In the genomic region with DNA sequence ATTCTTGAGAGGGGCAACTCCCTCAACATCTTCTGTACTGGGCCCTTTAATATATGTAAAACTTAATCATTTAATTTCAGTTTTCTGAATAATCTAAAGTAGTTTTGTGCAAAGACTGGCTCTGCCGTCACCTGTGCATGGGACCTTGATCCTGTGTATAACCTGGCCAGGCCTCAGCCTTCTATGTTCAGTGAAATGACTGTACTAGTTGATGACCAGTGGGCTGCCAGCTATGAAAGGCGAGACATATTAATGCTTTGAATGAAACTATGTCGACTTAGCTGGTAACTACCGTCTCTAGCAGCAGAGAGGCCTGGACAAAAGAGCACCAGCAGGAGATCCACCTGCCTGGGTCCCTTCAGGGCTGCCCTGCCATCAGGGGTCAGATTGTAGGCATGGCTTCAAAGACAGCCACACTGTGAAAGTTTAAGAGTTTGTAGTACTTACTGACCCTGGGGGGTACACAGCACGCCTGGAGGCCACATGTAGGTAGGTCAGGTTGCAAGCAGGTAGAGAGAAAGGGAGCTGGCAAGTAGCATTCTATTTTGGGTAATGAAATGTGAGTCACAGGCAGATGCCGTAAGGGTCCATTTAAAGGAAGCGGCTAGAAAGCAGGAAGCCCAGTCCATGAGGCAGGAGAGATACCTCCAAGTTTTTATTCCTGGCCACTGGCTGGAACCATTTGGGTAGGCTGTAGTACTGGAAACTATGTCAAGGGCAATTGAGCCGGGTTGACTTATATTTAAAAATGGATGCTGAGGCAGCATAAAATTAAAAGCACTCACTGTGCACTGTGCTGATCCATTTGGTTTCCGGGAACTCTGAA, we compare ENCODE assay signal across 1 cellular context.
TF ChIP-seq lines count a peak whose summit lies in the region.

No MANE protein-coding gene starts in this region.

TF ChIP-seq in SK-N-SH treated with all-trans-retinoic acid at 6 μM for 48 hours, 23 proteins besides CTCF, POLR2A, EP300 and RAD21 (continued from another document):
- TF ChIP-seq, protein P1, sequence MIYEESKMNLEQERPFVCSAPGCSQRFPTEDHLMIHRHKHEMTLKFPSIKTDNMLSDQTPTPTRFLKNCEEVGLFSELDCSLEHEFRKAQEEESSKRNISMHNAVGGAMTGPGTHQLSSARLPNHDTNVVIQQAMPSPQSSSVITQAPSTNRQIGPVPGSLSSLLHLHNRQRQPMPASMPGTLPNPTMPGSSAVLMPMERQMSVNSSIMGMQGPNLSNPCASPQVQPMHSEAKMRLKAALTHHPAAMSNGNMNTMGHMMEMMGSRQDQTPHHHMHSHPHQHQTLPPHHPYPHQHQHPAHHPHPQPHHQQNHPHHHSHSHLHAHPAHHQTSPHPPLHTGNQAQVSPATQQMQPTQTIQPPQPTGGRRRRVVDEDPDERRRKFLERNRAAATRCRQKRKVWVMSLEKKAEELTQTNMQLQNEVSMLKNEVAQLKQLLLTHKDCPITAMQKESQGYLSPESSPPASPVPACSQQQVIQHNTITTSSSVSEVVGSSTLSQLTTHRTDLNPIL (CRISPR knock-in tag; IDR thresholded peaks at IDR 0.05; ENCODE audit: low read depth): no peak
- no peak for TF ChIP-seq TCF4 (CRISPR knock-in tag; IDR thresholded peaks at IDR 0.05; ENCODE audit: borderline replicate concordance)
- TF ChIP-seq BACH2 (CRISPR knock-in tag; IDR thresholded peaks at IDR 0.05; ENCODE audit: borderline replicate concordance): no peak
- TF ChIP-seq, protein P2, sequence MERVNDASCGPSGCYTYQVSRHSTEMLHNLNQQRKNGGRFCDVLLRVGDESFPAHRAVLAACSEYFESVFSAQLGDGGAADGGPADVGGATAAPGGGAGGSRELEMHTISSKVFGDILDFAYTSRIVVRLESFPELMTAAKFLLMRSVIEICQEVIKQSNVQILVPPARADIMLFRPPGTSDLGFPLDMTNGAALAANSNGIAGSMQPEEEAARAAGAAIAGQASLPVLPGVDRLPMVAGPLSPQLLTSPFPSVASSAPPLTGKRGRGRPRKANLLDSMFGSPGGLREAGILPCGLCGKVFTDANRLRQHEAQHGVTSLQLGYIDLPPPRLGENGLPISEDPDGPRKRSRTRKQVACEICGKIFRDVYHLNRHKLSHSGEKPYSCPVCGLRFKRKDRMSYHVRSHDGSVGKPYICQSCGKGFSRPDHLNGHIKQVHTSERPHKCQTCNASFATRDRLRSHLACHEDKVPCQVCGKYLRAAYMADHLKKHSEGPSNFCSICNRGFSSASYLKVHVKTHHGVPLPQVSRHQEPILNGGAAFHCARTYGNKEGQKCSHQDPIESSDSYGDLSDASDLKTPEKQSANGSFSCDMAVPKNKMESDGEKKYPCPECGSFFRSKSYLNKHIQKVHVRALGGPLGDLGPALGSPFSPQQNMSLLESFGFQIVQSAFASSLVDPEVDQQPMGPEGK (CRISPR knock-in tag; IDR thresholded peaks at IDR 0.05; ENCODE audit: borderline replicate concordance): no peak
- TF ChIP-seq CSDC2 (CRISPR knock-in tag; IDR thresholded peaks at IDR 0.05): no peak
- no peak for TF ChIP-seq ZC3H10 (CRISPR knock-in tag; IDR thresholded peaks at IDR 0.05)
- no peak for TF ChIP-seq PPARA (CRISPR knock-in tag; IDR thresholded peaks at IDR 0.05; ENCODE audit: borderline replicate concordance)
- TF ChIP-seq ZFP30 (CRISPR knock-in tag; IDR thresholded peaks at IDR 0.05): no peak
- TF ChIP-seq, protein P3, sequence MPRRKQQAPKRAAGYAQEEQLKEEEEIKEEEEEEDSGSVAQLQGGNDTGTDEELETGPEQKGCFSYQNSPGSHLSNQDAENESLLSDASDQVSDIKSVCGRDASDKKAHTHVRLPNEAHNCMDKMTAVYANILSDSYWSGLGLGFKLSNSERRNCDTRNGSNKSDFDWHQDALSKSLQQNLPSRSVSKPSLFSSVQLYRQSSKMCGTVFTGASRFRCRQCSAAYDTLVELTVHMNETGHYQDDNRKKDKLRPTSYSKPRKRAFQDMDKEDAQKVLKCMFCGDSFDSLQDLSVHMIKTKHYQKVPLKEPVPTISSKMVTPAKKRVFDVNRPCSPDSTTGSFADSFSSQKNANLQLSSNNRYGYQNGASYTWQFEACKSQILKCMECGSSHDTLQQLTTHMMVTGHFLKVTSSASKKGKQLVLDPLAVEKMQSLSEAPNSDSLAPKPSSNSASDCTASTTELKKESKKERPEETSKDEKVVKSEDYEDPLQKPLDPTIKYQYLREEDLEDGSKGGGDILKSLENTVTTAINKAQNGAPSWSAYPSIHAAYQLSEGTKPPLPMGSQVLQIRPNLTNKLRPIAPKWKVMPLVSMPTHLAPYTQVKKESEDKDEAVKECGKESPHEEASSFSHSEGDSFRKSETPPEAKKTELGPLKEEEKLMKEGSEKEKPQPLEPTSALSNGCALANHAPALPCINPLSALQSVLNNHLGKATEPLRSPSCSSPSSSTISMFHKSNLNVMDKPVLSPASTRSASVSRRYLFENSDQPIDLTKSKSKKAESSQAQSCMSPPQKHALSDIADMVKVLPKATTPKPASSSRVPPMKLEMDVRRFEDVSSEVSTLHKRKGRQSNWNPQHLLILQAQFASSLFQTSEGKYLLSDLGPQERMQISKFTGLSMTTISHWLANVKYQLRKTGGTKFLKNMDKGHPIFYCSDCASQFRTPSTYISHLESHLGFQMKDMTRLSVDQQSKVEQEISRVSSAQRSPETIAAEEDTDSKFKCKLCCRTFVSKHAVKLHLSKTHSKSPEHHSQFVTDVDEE (CRISPR knock-in tag; IDR thresholded peaks at IDR 0.05): no peak
- TF ChIP-seq, protein P4, sequence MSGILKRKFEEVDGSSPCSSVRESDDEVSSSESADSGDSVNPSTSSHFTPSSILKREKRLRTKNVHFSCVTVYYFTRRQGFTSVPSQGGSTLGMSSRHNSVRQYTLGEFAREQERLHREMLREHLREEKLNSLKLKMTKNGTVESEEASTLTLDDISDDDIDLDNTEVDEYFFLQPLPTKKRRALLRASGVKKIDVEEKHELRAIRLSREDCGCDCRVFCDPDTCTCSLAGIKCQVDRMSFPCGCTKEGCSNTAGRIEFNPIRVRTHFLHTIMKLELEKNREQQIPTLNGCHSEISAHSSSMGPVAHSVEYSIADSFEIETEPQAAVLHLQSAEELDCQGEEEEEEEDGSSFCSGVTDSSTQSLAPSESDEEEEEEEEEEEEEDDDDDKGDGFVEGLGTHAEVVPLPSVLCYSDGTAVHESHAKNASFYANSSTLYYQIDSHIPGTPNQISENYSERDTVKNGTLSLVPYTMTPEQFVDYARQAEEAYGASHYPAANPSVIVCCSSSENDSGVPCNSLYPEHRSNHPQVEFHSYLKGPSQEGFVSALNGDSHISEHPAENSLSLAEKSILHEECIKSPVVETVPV (CRISPR knock-in tag; IDR thresholded peaks at IDR 0.05): no peak
- TF ChIP-seq ZNF8 (CRISPR knock-in tag; IDR thresholded peaks at IDR 0.05): no peak
